Comparison of ENCODE assay signal across 17 cellular contexts in the genomic region with DNA sequence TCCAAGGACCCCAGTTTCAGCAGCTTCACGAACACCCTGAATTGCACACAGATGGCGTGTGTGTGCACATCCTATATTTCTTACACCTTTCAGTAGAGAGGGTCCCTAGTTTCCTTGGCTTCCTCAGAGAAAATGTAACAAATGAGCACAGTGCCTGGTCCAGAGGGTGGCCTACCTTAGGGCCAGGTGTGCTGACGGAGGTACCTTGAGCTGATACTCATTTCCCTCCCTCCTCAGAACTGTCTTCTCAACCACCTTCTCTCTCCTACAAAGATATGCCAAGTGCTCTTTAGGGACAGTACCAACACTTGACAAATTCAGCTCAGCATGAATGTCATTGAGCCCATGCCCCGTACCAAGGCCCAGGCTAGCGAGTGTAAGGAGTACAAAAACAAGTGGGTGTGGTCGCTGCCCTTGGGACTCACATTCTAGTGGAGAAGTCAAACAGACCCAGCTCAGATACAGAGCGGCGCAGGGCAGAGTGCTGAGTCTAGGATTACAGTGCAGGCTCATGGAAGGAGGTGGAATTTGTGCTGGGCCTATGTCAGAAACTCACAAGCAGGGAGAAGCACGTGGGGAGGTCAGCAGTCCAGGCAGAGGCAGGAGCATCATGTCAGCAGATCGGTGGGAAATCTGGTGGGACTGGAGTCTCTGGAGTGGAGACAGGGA. TPM values are rescaled to one million over a fixed set of nuclear protein-coding genes. Genes with fewer than 3 reads are reported as not detected.
A peak's percentile ranks its signal among the peaks of the same experiment; 100 is the strongest.
DNase-seq lines count a peak whose midpoint lies in the region; ATAC-seq and TF ChIP-seq lines count a peak whose summit lies in the region.
"Had no signal": no experiment of that assay in that cellular context is flagged by ENCODE, and none has a peak within 500 bp of the region (broad histone marks: within the 10 kb centered on the region; RNA-seq: fewer than 3 reads in every experiment).

No MANE protein-coding gene starts in this region.

- POLR2A ChIA-PET in T-cell (lab: Charles Lee), result interaction anchor here (0.5 to 0.6 kb wide), 3 partner anchors 45 to 852 kb away, joined by 3 to 5 read pairs (median 4); no protein-coding TSS in a partner anchor

- H3K36me3 Mint-ChIP-seq in activated T-cell treated with anti-CD3 and anti-CD28 coated beads, Interleukin-2, amount 50 U/mL, for 24 hours (ENCODE audit: low read depth), result peaks cover 92% of the 10 kb centered on the region
- peaks cover 6 to 25% of the 10 kb centered on the region in 2 donors for H3K36me3 Mint-ChIP-seq in activated T-cell treated with anti-CD3 and anti-CD28 coated beads, Interleukin-2, amount 50 U/mL, for 72 hours (ENCODE audit: insufficient read depth in 2 of 2)
- H3K36me3 Mint-ChIP-seq in T-cell, result peaks cover 66% of the 10 kb centered on the region

- H3K27ac Mint-ChIP-seq in activated T-cell treated with anti-CD3 and anti-CD28 coated beads, Interleukin-2, amount 50 U/mL, for 24 hours, result peak overlapping the region; percentile 39
- no peak overlapping the region for H3K27ac Mint-ChIP-seq in activated T-cell treated with anti-CD3 and anti-CD28 coated beads, Interleukin-2, amount 50 U/mL, for 72 hours
- H3K27ac Mint-ChIP-seq in T-cell, result peak overlapping the region; percentile 27 to 79
- H3K27ac Mint-ChIP-seq: activated CD4-positive, alpha-beta memory T cell treated with anti-CD3 and anti-CD28 coated beads, Interleukin-2, amount 10 ng/mL, durations not matched to agents 7 days and 5 days; nephron had no signal

- no peak for TF ChIP-seq CTCF in thyroid gland (IDR thresholded peaks at IDR 0.05)

- no peaks in the 10 kb centered on the region for H3K9me3 Mint-ChIP-seq in activated T-cell treated with anti-CD3 and anti-CD28 coated beads, Interleukin-2, amount 50 U/mL, for 24 hours
- no peaks in the 10 kb centered on the region for H3K9me3 Mint-ChIP-seq in activated T-cell treated with anti-CD3 and anti-CD28 coated beads, Interleukin-2, amount 50 U/mL, for 72 hours
- no peaks in the 10 kb centered on the region for H3K9me3 Mint-ChIP-seq in T-cell
- H3K9me3 Mint-ChIP-seq: activated CD4-positive, alpha-beta memory T cell treated with anti-CD3 and anti-CD28 coated beads, Interleukin-2, amount 10 ng/mL, durations not matched to agents 7 days and 5 days; nephron had no signal

- H3K36me3 ChIP-seq in thyroid gland, result peaks cover 30 to 53% of the 10 kb centered on the region in 2 donors

- no peak for TF ChIP-seq POLR2A in thyroid gland (IDR thresholded peaks at IDR 0.05)

- no peak overlapping the region for H3K27ac ChIP-seq in thyroid gland
- H3K27ac ChIP-seq: adrenal gland, GM23248, prostate gland, spleen had no signal

- ATAC-seq in activated T-cell treated with anti-CD3 and anti-CD28 coated beads, Interleukin-2, amount 50 U/mL, for 72 hours (replicated peaks in 1 of 2), result no peak
- ATAC-seq in T-cell (replicated peaks in 1 of 4) (no peak), HG02885 (IDR thresholded peaks at IDR 0.05; ENCODE audit: poor library complexity, unreplicated experiment) (no peak), HG02588 (IDR thresholded peaks at IDR 0.05; ENCODE audit: unreplicated experiment) (no peak)

- peaks cover 0 to 7% of the 10 kb centered on the region in 2 donors for H3K4me1 ChIP-seq in thyroid gland
- H3K4me1 ChIP-seq: prostate gland, spleen had no signal

- no peaks in the 10 kb centered on the region for H3K27me3 ChIP-seq in thyroid gland
- H3K27me3 ChIP-seq: adrenal gland, spleen had no signal

- no peaks in the 10 kb centered on the region for H3K27me3 Mint-ChIP-seq in activated T-cell treated with anti-CD3 and anti-CD28 coated beads, Interleukin-2, amount 50 U/mL, for 24 hours
- H3K27me3 Mint-ChIP-seq in activated T-cell treated with anti-CD3 and anti-CD28 coated beads, Interleukin-2, amount 50 U/mL, for 72 hours (ENCODE audit: low read depth), result no peaks in the 10 kb centered on the region
- no peaks in the 10 kb centered on the region for H3K27me3 Mint-ChIP-seq in T-cell
- H3K27me3 Mint-ChIP-seq: activated CD4-positive, alpha-beta memory T cell treated with anti-CD3 and anti-CD28 coated beads, Interleukin-2, amount 10 ng/mL, durations not matched to agents 7 days and 5 days had no signal

- H3K4me3 ChIP-seq in thyroid gland (replicated peaks in 1 of 3), result no peak overlapping the region
- H3K4me3 ChIP-seq: adrenal gland, GM23248, prostate gland, spleen had no signal

- intact Hi-C loops in thyroid gland (cut with DNase I), result no loop called here

- CTCF ChIA-PET in T-cell (lab: Charles Lee), result interaction anchor here in 1 of 2 donors (0.6 kb wide), 1 partner anchor 16 kb away, joined by 3 read pairs; no protein-coding TSS in a partner anchor

- DNase-seq in activated T-cell treated with anti-CD3 and anti-CD28 coated beads, Interleukin-2, amount 50 U/mL, for 24 hours, result no peak
- DNase-seq in activated T-cell treated with anti-CD3 and anti-CD28 coated beads, Interleukin-2, amount 50 U/mL, for 72 hours, result no peak
- DNase-seq in T-cell (no peak), left kidney (ENCODE audit: low read depth, low spot score) (peak; percentile 6), thyroid gland (peak; percentile 14 to 30)
- DNase-seq in activated effector memory CD4-positive, alpha-beta T cell treated with Interleukin-2 at 50 U/mL for 16 hours, result no peak
- DNase-seq: activated CD4-positive, alpha-beta memory T cell treated with anti-CD3 and anti-CD28 coated beads, Interleukin-2, amount 10 ng/mL, durations not matched to agents 7 days and 5 days; adrenal gland; central memory CD4-positive, alpha-beta T cell; GM23248; NCI-H1436 treated with DMSO at 0.1 percent for 48 hours; NCI-H446; spleen had no signal

- H3K9me3 ChIP-seq in thyroid gland, result no peaks in the 10 kb centered on the region
- H3K9me3 ChIP-seq: adrenal gland, prostate gland, spleen had no signal

- H3K4me3 Mint-ChIP-seq in activated T-cell treated with anti-CD3 and anti-CD28 coated beads, Interleukin-2, amount 50 U/mL, for 24 hours, result no peak overlapping the region
- no peak overlapping the region for H3K4me3 Mint-ChIP-seq in activated T-cell treated with anti-CD3 and anti-CD28 coated beads, Interleukin-2, amount 50 U/mL, for 72 hours
- H3K4me3 Mint-ChIP-seq in T-cell, result no peak overlapping the region
- H3K4me3 Mint-ChIP-seq: activated CD4-positive, alpha-beta memory T cell treated with anti-CD3 and anti-CD28 coated beads, Interleukin-2, amount 10 ng/mL, durations not matched to agents 7 days and 5 days; nephron had no signal

- 73 to 77% methylated on average over 10 of the region's 10 CpGs for WGBS in thyroid gland, 2 donors

- H3K4me1 Mint-ChIP-seq in activated T-cell treated with anti-CD3 and anti-CD28 coated beads, Interleukin-2, amount 50 U/mL, for 24 hours (ENCODE audit: low read depth), result peaks cover 4% of the 10 kb centered on the region
- peaks cover 4% of the 10 kb centered on the region for H3K4me1 Mint-ChIP-seq in activated T-cell treated with anti-CD3 and anti-CD28 coated beads, Interleukin-2, amount 50 U/mL, for 72 hours (ENCODE audit: low read depth)
- H3K4me1 Mint-ChIP-seq in T-cell, result peaks cover 0 to 10% (median 6%) of the 10 kb centered on the region in 3 donors
- H3K4me1 Mint-ChIP-seq: activated CD4-positive, alpha-beta memory T cell treated with anti-CD3 and anti-CD28 coated beads, Interleukin-2, amount 10 ng/mL, durations not matched to agents 7 days and 5 days had no signal

RNA-seq across cellular contexts. Expression of gene BPHL, which starts 9.6 kb away (rescaled TPM):
- 10 to 100 TPM; 12.5 to 14.8 TPM for total RNA-seq in activated T-cell treated with anti-CD3 and anti-CD28 coated beads, Interleukin-2, amount 50 U/mL, for 72 hours
- total RNA-seq in T-cell (10 to 100 TPM in 3 of 5 donors, 1 to 10 TPM in 2; 7.1 to 12.4 (median 11.0) TPM), thyroid gland (10 to 100 TPM in 2 of 4 donors, 1 to 10 TPM in 2; 8.6 to 17.5 (median 11.9) TPM)

RNA-seq across cellular contexts. Expression of gene RIPK1, which starts 40.6 kb away (rescaled TPM):
- total RNA-seq in activated T-cell treated with anti-CD3 and anti-CD28 coated beads, Interleukin-2, amount 50 U/mL, for 72 hours, result 10 to 100 TPM; 21.9 to 23.6 TPM
- total RNA-seq in T-cell (10 to 100 TPM; 22.5 to 33.8 (median 31.7) TPM), thyroid gland (10 to 100 TPM; 26.2 to 33.5 (median 29.0) TPM)

RNA-seq across cellular contexts. Expression of gene TUBB2A, which starts 48.5 kb away (rescaled TPM):
- total RNA-seq in activated T-cell treated with anti-CD3 and anti-CD28 coated beads, Interleukin-2, amount 50 U/mL, for 72 hours, result 1 to 10 TPM; 2.3 to 2.8 TPM
- total RNA-seq in T-cell (10 to 100 TPM in 2 of 5 donors, 1 to 10 TPM in 3; 4.5 to 34.7 (median 9.6) TPM), thyroid gland (10 to 100 TPM; 16.3 to 72.5 (median 34.5) TPM)

Comparison
In these comparisons a context has a peak if more than half of its experiments do, and no peak if none do; other contexts are left out.
1. DNase-seq: peak in left kidney (single experiment) and thyroid gland (2 of 2); none in activated T-cell treated with anti-CD3 and anti-CD28 coated beads, Interleukin-2, amount 50 U/mL, for 24 hours (single experiment), activated T-cell treated with anti-CD3 and anti-CD28 coated beads, Interleukin-2, amount 50 U/mL, for 72 hours (0 of 2), T-cell (0 of 34) and activated effector memory CD4-positive, alpha-beta T cell treated with Interleukin-2 at 50 U/mL for 16 hours (single experiment).